Comparison of ENCODE assay signal across 14 cellular contexts in the genomic region with DNA sequence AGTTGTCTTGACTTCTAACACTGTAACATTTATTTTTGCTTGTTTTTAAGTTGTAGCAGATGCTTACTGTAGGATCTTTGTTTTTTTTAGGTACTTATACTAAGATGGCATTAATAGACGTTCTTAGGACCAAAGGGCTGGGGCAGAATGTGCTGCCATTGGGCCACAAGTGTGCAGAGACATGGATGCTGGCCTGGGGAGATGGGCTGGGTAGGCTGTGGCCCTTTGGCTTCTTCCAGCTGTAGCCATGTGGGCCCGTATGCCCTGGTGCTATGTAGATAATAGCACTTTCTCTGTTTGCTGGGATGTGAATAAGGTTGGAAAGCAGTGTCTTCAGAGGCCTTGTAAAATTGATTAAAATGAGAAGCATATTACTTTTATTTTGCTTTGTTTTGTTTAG.
"Had no signal": no experiment of that assay in that cellular context is flagged by ENCODE, and none has a peak within 500 bp of the region (broad histone marks: within the 10 kb centered on the region; RNA-seq: fewer than 3 reads in every experiment).

No MANE protein-coding gene starts in this region.

- H2AFZ ChIP-seq: parathyroid adenoma had no signal

- FAIRE-seq: endometrium had no signal

- H3K27ac ChIP-seq: coronary artery, gastrocnemius medialis, left ventricle myocardium inferior, lower lobe of right lung, parathyroid adenoma, transverse colon had no signal

- H3K27me3 ChIP-seq: gastrocnemius medialis, transverse colon had no signal

- H3K79me2 ChIP-seq: parathyroid adenoma had no signal

- H3K9ac ChIP-seq: parathyroid adenoma had no signal

- H3K9me3 ChIP-seq: gastrocnemius medialis, left ventricle myocardium inferior, lower lobe of right lung, transverse colon had no signal

- H3K36me3 ChIP-seq: gastrocnemius medialis, transverse colon had no signal

- ATAC-seq: gastrocnemius medialis; left colon; lower lobe of right lung; natural killer cell; sciatic nerve; stimulated activated naive B cell treated with anti-CD40 and anti-IgM and Interleukin-4, amounts not matched to agents 10 μg/mL and 1 μg/mL and 100 μg/mL, for 72 hours had no signal

- H3K4me3 ChIP-seq: coronary artery, gastrocnemius medialis, left ventricle myocardium inferior, lower lobe of right lung, transverse colon had no signal

- DNase-seq: dermis blood vessel endothelial cell; effector memory CD4-positive, alpha-beta T cell; foreskin fibroblast; gastrocnemius medialis; left colon; left ventricle myocardium inferior; lower lobe of right lung; natural killer cell; stimulated activated naive B cell treated with anti-CD40 and anti-IgM and Interleukin-4, amounts not matched to agents 10 μg/mL and 1 μg/mL and 100 μg/mL, for 72 hours; transverse colon had no signal

- H3K4me1 ChIP-seq: gastrocnemius medialis, left ventricle myocardium inferior, lower lobe of right lung, parathyroid adenoma had no signal
